Comparison of ENCODE assay signal across 11 cellular contexts in genomic region chr5:179326176-179326997, GRCh38. TPM values are rescaled to one million over a fixed set of nuclear protein-coding genes. Genes with fewer than 3 reads are reported as not detected.
DNase-seq lines count a peak whose midpoint lies in the region; ATAC-seq and TF ChIP-seq lines count a peak whose summit lies in the region.
"Had no signal": no experiment of that assay in that cellular context is flagged by ENCODE, and none has a peak within 500 bp of the region (broad histone marks: within the 10 kb centered on the region; RNA-seq: fewer than 3 reads in every experiment).

No MANE protein-coding gene starts in this region.

- ATAC-seq in left cardiac atrium: peak; percentile 86 to 87
- ATAC-seq in HG03460 (IDR thresholded peaks at IDR 0.05; ENCODE audit: unreplicated experiment): no peak
- ATAC-seq in activated CD4-positive, CD25-positive, alpha-beta regulatory T cell treated with anti-CD3 and anti-CD28 coated beads, Interleukin-2, amount 50 U/mL, for 24 hours: no peak
- ATAC-seq in GM18511 (IDR thresholded peaks at IDR 0.05; ENCODE audit: unreplicated experiment): no peak
- no peak for ATAC-seq in stimulated activated memory B cell treated with anti-CD40 and anti-IgM and Interleukin-4, amounts not matched to agents 10 μg/mL and 1 μg/mL and 100 μg/mL, for 72 hours

- DNase-seq in AG20443 (ENCODE audit: low spot score): peak; percentile 95
- DNase-seq in adrenal gland: peak in 4 of 7 donors; percentile 35 to 68 (median 39)
- peak; percentile 73 for DNase-seq in left cardiac atrium
- no peak for DNase-seq in osteocyte (ENCODE audit: extremely low spot score, unreplicated experiment)
- DNase-seq: dermis blood vessel endothelial cell, NCI-H510A treated with DMSO at 0.1 percent for 48 hours, T-helper 1 cell had no signal

- H3K27me3 Mint-ChIP-seq in osteocyte (ENCODE audit: unreplicated experiment): no peaks in the 10 kb centered on the region
- H3K27me3 Mint-ChIP-seq in stimulated activated memory B cell treated with anti-CD40 and anti-IgM and Interleukin-4, amounts not matched to agents 10 μg/mL and 1 μg/mL and 100 μg/mL, for 72 hours: peaks cover 49% of the 10 kb centered on the region

- no peaks in the 10 kb centered on the region for H3K27me3 ChIP-seq in adrenal gland

- peaks cover 4% of the 10 kb centered on the region for H3K9me3 Mint-ChIP-seq in osteocyte (ENCODE audit: unreplicated experiment)
- no peaks in the 10 kb centered on the region for H3K9me3 Mint-ChIP-seq in stimulated activated memory B cell treated with anti-CD40 and anti-IgM and Interleukin-4, amounts not matched to agents 10 μg/mL and 1 μg/mL and 100 μg/mL, for 72 hours

- 46 to 66% (median 49%) methylated on average over 22 to 32 of the region's 32 CpGs for WGBS in adrenal gland, 4 donors

- H3K4me1 Mint-ChIP-seq in osteocyte (ENCODE audit: unreplicated experiment): peaks cover 8% of the 10 kb centered on the region
- no peaks in the 10 kb centered on the region for H3K4me1 Mint-ChIP-seq in stimulated activated memory B cell treated with anti-CD40 and anti-IgM and Interleukin-4, amounts not matched to agents 10 μg/mL and 1 μg/mL and 100 μg/mL, for 72 hours

- H3K9me3 ChIP-seq in adrenal gland (replicated peaks in 1 of 3): no peaks in the 10 kb centered on the region

- H3K4me3 ChIP-seq in adrenal gland: no peak overlapping the region

- TF ChIP-seq CTCF in adrenal gland (IDR thresholded peaks at IDR 0.05) (no peak), osteocyte (IDR thresholded peaks at IDR 0.05) (no peak)

- no peak for TF ChIP-seq POLR2A in adrenal gland (IDR thresholded peaks at IDR 0.05)

- no peak overlapping the region for H3K4me3 Mint-ChIP-seq in osteocyte (ENCODE audit: unreplicated experiment)
- H3K4me3 Mint-ChIP-seq in stimulated activated memory B cell treated with anti-CD40 and anti-IgM and Interleukin-4, amounts not matched to agents 10 μg/mL and 1 μg/mL and 100 μg/mL, for 72 hours: no peak overlapping the region

- H3K4me1 ChIP-seq in adrenal gland (replicated peaks in 1 of 2): no peaks in the 10 kb centered on the region

- peak overlapping the region in 2 of 5 donors; percentile 11 to 79 for H3K27ac ChIP-seq in adrenal gland

- H3K36me3 Mint-ChIP-seq in osteocyte (ENCODE audit: unreplicated experiment): no peaks in the 10 kb centered on the region
- H3K36me3 Mint-ChIP-seq in stimulated activated memory B cell treated with anti-CD40 and anti-IgM and Interleukin-4, amounts not matched to agents 10 μg/mL and 1 μg/mL and 100 μg/mL, for 72 hours: no peaks in the 10 kb centered on the region

- H3K27ac Mint-ChIP-seq in osteocyte (ENCODE audit: unreplicated experiment): peak overlapping the region; percentile 23
- H3K27ac Mint-ChIP-seq in stimulated activated memory B cell treated with anti-CD40 and anti-IgM and Interleukin-4, amounts not matched to agents 10 μg/mL and 1 μg/mL and 100 μg/mL, for 72 hours: no peak overlapping the region

- no peaks in the 10 kb centered on the region for H3K36me3 ChIP-seq in adrenal gland (replicated peaks in 1 of 2)

- intact Hi-C loops in adrenal gland (cut with DNase I) (no loop called here), left cardiac atrium (cut with DNase I) (no loop called here)

RNA-seq across cellular contexts. Expression of gene ADAMTS2, which starts 18.9 kb away (rescaled TPM):
- total RNA-seq in adrenal gland: 10 to 100 TPM; 19.2 to 70.3 (median 30.4) TPM
- polyA plus RNA-seq in adrenal gland: 10 to 100 TPM in 2 of 3 donors, 1 to 10 TPM in 1; 5.2 to 17.9 (median 10.2) TPM
- 10 to 100 TPM; 15.0 to 22.7 TPM for total RNA-seq in left cardiac atrium
- total RNA-seq in osteocyte: 10.7 and 12.2 TPM in 2 replicates

Comparison
In these comparisons a context has a peak if more than half of its experiments do, and no peak if none do; other contexts are left out.
1. ATAC-seq: peak in left cardiac atrium (2 of 2); none in HG03460 (single experiment), activated CD4-positive, CD25-positive, alpha-beta regulatory T cell treated with anti-CD3 and anti-CD28 coated beads, Interleukin-2, amount 50 U/mL, for 24 hours (0 of 2), GM18511 (single experiment) and stimulated activated memory B cell treated with anti-CD40 and anti-IgM and Interleukin-4, amounts not matched to agents 10 μg/mL and 1 μg/mL and 100 μg/mL, for 72 hours (single experiment).